Comparison of ENCODE assay signal across 9 cellular contexts in genomic region chr19:14320253-14320652, GRCh38.
"Had no signal": no experiment of that assay in that cellular context is flagged by ENCODE, and none has a peak within 500 bp of the region (broad histone marks: within the 10 kb centered on the region; RNA-seq: fewer than 3 reads in every experiment).

No MANE protein-coding gene starts in this region.

- H3K27ac ChIP-seq: GM23248, KMS-11 had no signal

- H3K9ac ChIP-seq: GM23248, KMS-11 had no signal

- H3K27me3 Mint-ChIP-seq: IgD-negative memory B cell had no signal

- H3K4me3 Mint-ChIP-seq: H9, HFFc6, IgD-negative memory B cell had no signal

- H2AFZ ChIP-seq: GM23248 had no signal

- H3K9me3 Mint-ChIP-seq: IgD-negative memory B cell had no signal

- H3K4me1 Mint-ChIP-seq: IgD-negative memory B cell had no signal

- H3K4me3 ChIP-seq: GM23248 had no signal

- DNase-seq: GM23248, GOT3, H9, HCEC 1CT, HFFc6, Karpas-422, KBM-7 had no signal

- H3K27ac Mint-ChIP-seq: H9, HFFc6, IgD-negative memory B cell had no signal

- H3K4me2 ChIP-seq: KMS-11 had no signal
